ENCODE assay signal across 18 cellular contexts in the genomic region with DNA sequence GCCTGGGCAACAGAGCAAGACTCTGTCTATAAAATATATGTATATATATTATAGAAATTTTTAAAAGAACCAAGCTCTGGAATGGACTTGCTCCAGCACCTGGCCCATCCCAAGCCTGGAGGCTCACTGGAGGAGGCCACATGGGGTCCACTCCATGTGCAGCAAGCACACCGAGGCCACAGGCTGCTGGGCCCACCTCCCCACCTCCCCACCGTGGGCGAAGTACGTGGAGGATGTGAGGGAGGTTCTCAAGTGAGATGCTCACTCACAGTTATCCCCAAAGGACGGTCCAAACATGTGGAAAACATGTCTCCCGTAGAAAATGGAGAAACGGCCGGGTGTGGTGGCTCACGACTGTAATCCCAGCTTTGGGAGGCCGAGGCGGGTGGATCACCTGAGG. TPM values are rescaled to one million over a fixed set of nuclear protein-coding genes. Genes with fewer than 3 reads are reported as not detected.
DNase-seq lines count a peak whose midpoint lies in the region; ATAC-seq, FAIRE-seq and TF ChIP-seq lines count a peak whose summit lies in the region.
"Had no signal": no experiment of that assay in that cellular context is flagged by ENCODE, and none has a peak within 500 bp of the region (broad histone marks: within the 10 kb centered on the region; RNA-seq: fewer than 3 reads in every experiment).

No MANE protein-coding gene starts in this region.

- TF ChIP-seq RAD21 in HepG2 (CRISPR knock-in tag; IDR thresholded peaks at IDR 0.05), result no peak

- peaks cover 11 to 15% of the 10 kb centered on the region in 2 donors for H3K4me1 Mint-ChIP-seq in effector memory CD8-positive, alpha-beta T cell (ENCODE audit: low read depth in 2 of 2)
- peaks cover 16 to 18% of the 10 kb centered on the region in 2 donors for H3K4me1 Mint-ChIP-seq in natural killer cell
- no peaks in the 10 kb centered on the region for H3K4me1 Mint-ChIP-seq in MCF 10A (ENCODE audit: insufficient read depth, unreplicated experiment)

- H3K4me3 Mint-ChIP-seq in effector memory CD8-positive, alpha-beta T cell, result peak overlapping the region in 1 of 2 donors; percentile 75
- H3K4me3 Mint-ChIP-seq in natural killer cell, result no peak overlapping the region
- H3K4me3 Mint-ChIP-seq in MCF 10A (ENCODE audit: unreplicated experiment), result no peak overlapping the region

- no peaks in the 10 kb centered on the region for H3K9me3 Mint-ChIP-seq in effector memory CD8-positive, alpha-beta T cell
- H3K9me3 Mint-ChIP-seq in natural killer cell (no peaks in the 10 kb centered on the region), MCF 10A (ENCODE audit: unreplicated experiment) (no peaks in the 10 kb centered on the region)

- H3K4me1 ChIP-seq in HepG2 (ENCODE audit: insufficient read depth, low read length), result peaks cover 63% of the 10 kb centered on the region
- H3K4me1 ChIP-seq in right lobe of liver, result peaks cover 0 to 14% (median 6%) of the 10 kb centered on the region in 4 donors
- peaks cover 16% of the 10 kb centered on the region for H3K4me1 ChIP-seq in vagina
- H3K4me1 ChIP-seq in GM23248 (ENCODE audit: insufficient read depth), result peaks cover 12% of the 10 kb centered on the region
- H3K4me1 ChIP-seq: prostate gland had no signal

- BruUV-seq in HepG2 (replicated peaks; lab: Mats Ljungman, UMichigan) (no TSS peak), MCF 10A (replicated peaks; lab: Mats Ljungman, UMichigan) (no TSS peak)

- no peak for ATAC-seq in HepG2
- ATAC-seq in right lobe of liver, result no peak
- ATAC-seq in effector memory CD8-positive, alpha-beta T cell (replicated peaks), result no peak
- no peak for ATAC-seq in natural killer cell
- ATAC-seq: left ventricle myocardium superior, Right ventricle myocardium inferior had no signal

- H3K9me3 ChIP-seq in HepG2 (ENCODE audit: low read length) (no peaks in the 10 kb centered on the region), right lobe of liver (no peaks in the 10 kb centered on the region), vagina (no peaks in the 10 kb centered on the region), GM23248 (ENCODE audit: low read depth) (no peaks in the 10 kb centered on the region)
- H3K9me3 ChIP-seq: prostate gland, stomach had no signal

- no peaks in the 10 kb centered on the region for H3K79me2 ChIP-seq in HepG2 (ENCODE audit: insufficient read depth, low read length)
- H3K79me2 ChIP-seq in GM23248 (ENCODE audit: insufficient read depth), result no peaks in the 10 kb centered on the region

- peaks cover 5 to 6% of the 10 kb centered on the region in 2 experiments; a peak in 4 of 5 replicates for H3K27me3 ChIP-seq in HepG2 (ENCODE audit: control insufficient read depth in 1 of 2, insufficient read depth in 2 of 2, low read length in 2 of 2)
- H3K27me3 ChIP-seq in right lobe of liver, result no peaks in the 10 kb centered on the region
- H3K27me3 ChIP-seq in vagina, result no peaks in the 10 kb centered on the region
- H3K27me3 ChIP-seq in GM23248 (replicated peaks; ENCODE audit: insufficient read depth), result no peaks in the 10 kb centered on the region
- H3K27me3 ChIP-seq: stomach had no signal

- TF ChIP-seq EP300 in HepG2 (IDR thresholded peaks at IDR 0.05; ENCODE audit: low read depth in 2 of 2, low read length in 2 of 2), result no peak
- TF ChIP-seq EP300 in HepG2 (CRISPR knock-in tag; IDR thresholded peaks at IDR 0.05; ENCODE audit: borderline replicate concordance), result no peak

- H3F3A ChIP-seq in GM23248 (ENCODE audit: insufficient read depth), result no peaks in the 10 kb centered on the region

- TF ChIP-seq POLR2A in HepG2 (IDR thresholded peaks at IDR 0.05; ENCODE audit: insufficient read depth in 1 of 2, low read depth in 2 of 2, low read length in 2 of 2) (no peak), right lobe of liver (IDR thresholded peaks at IDR 0.05) (no peak), vagina (IDR thresholded peaks at IDR 0.05) (no peak)

- H3K4me2 ChIP-seq in HepG2 (ENCODE audit: low read depth, low read length) (no peak overlapping the region), GM23248 (ENCODE audit: unreplicated experiment) (no peak overlapping the region)

- H3K27me3 Mint-ChIP-seq in effector memory CD8-positive, alpha-beta T cell, result peaks cover 19% of the 10 kb centered on the region in 2 donors
- H3K27me3 Mint-ChIP-seq in natural killer cell (ENCODE audit: low read depth in 2 of 2) (peaks cover 0 to 4% of the 10 kb centered on the region in 2 donors), MCF 10A (ENCODE audit: insufficient read depth, unreplicated experiment) (peaks cover 20% of the 10 kb centered on the region)

- H2AFZ ChIP-seq in HepG2 (ENCODE audit: low read length), result no peak overlapping the region
- no peak overlapping the region for H2AFZ ChIP-seq in GM23248

- no peak for TF ChIP-seq CTCF in HepG2 (CRISPR knock-in tag; IDR thresholded peaks at IDR 0.05)
- no peak for TF ChIP-seq CTCF in right lobe of liver (IDR thresholded peaks at IDR 0.05)
- no peak for TF ChIP-seq CTCF in natural killer cell (IDR thresholded peaks at IDR 0.05)
- no peak for TF ChIP-seq CTCF in vagina (IDR thresholded peaks at IDR 0.05)
- no peak for TF ChIP-seq CTCF in MCF 10A (IDR thresholded peaks at IDR 0.05; ENCODE audit: unreplicated experiment)

- peaks cover 10% of the 10 kb centered on the region for H3K36me3 Mint-ChIP-seq in effector memory CD8-positive, alpha-beta T cell (ENCODE audit: insufficient read depth)
- H3K36me3 Mint-ChIP-seq in natural killer cell (no peaks in the 10 kb centered on the region), MCF 10A (ENCODE audit: insufficient read depth, unreplicated experiment) (no peaks in the 10 kb centered on the region)

- H3K27ac ChIP-seq in HepG2 (ENCODE audit: extremely low read length, insufficient read depth, low read length), result no peak overlapping the region
- peak overlapping the region in 1 of 3 donors; percentile 24 for H3K27ac ChIP-seq in right lobe of liver
- peak overlapping the region; percentile 63 for H3K27ac ChIP-seq in vagina
- no peak overlapping the region for H3K27ac ChIP-seq in GM23248
- H3K27ac ChIP-seq: prostate gland had no signal

- no peak for FAIRE-seq in HepG2 (lab: Jason Lieb, UNC)

- H3K4me3 ChIP-seq in HepG2 (replicated peaks in 1 of 3; ENCODE audit: insufficient read depth in 1 of 3, low read depth in 2 of 3, low read length in 3 of 3), result no peak overlapping the region
- no peak overlapping the region for H3K4me3 ChIP-seq in right lobe of liver
- H3K4me3 ChIP-seq in vagina, result no peak overlapping the region
- H3K4me3 ChIP-seq in GM23248, result no peak overlapping the region
- H3K4me3 ChIP-seq: GM12878, prostate gland, stomach had no signal

- H3K9ac ChIP-seq in HepG2 (ENCODE audit: insufficient read depth, low read depth, low read length) (no peak overlapping the region), GM23248 (no peak overlapping the region)

- CTCF ChIA-PET in HepG2 (lab: Yijun Ruan, JAX; ENCODE audit: low intra/inter-chr PET ratio, low total read pairs) (interaction anchor here (0.8 to 2.8 kb wide), 5 partner anchors 10 to 140 kb away, joined by 3 to 22 read pairs (median 5); no protein-coding TSS in a partner anchor), MCF 10A (lab: Yijun Ruan, JAX) (no interaction called here)

- H3K36me3 ChIP-seq in HepG2 (replicated peaks in 1 of 2; ENCODE audit: control insufficient read depth in 1 of 2, insufficient read depth in 2 of 2, low read length in 2 of 2) (no peaks in the 10 kb centered on the region), right lobe of liver (no peaks in the 10 kb centered on the region), vagina (no peaks in the 10 kb centered on the region), GM23248 (ENCODE audit: low read depth) (no peaks in the 10 kb centered on the region)
- H3K36me3 ChIP-seq: prostate gland, stomach had no signal

- no peak for DNase-seq in HepG2 (ENCODE audit: low spot score)
- DNase-seq in right lobe of liver, result no peak
- no peak for DNase-seq in effector memory CD8-positive, alpha-beta T cell
- no peak for DNase-seq in natural killer cell
- DNase-seq in vagina (ENCODE audit: extremely low spot score in 2 of 2), result no peak
- DNase-seq in GM23248, result no peak
- DNase-seq in MCF 10A (ENCODE audit: unreplicated experiment), result no peak
- DNase-seq in NCI-H146 (lab: John Stamatoyannopoulos, UW), result no peak
- DNase-seq: left ventricle myocardium superior, NCI-H2081, NCI-H510A treated with DMSO at 0.1 percent for 48 hours had no signal

- WGBS in HepG2 (ENCODE audit: low lambda C conversion rate), result 68% methylated on average over 11 of the region's 11 CpGs
- WGBS in right lobe of liver (ENCODE audit: insufficient coverage, low coverage, low lambda C conversion rate, missing lambda C conversion rate), result 82% methylated on average over 11 of the region's 11 CpGs
- 82 to 83% methylated on average over 11 of the region's 11 CpGs for WGBS in GM23248 (ENCODE audit: low coverage in 1 of 2, low lambda C conversion rate in 2 of 2, missing lambda C conversion rate in 2 of 2), 2 experiments

- H4K20me1 ChIP-seq in HepG2 (ENCODE audit: insufficient read depth, low read length) (no peaks in the 10 kb centered on the region), GM23248 (ENCODE audit: insufficient read depth) (no peaks in the 10 kb centered on the region)

- no peaks in the 10 kb centered on the region for H3K9me2 ChIP-seq in GM23248 (ENCODE audit: insufficient read depth)

- intact Hi-C loops in HepG2 (cut with micrococcal nuclease; ENCODE audit: unreplicated experiment) (loop anchor here (1.0 to 2.0 kb wide), 2 partner anchors 68 to 170 kb away; no protein-coding TSS in a partner anchor), right lobe of liver (cut with DNase I) (no loop called here), natural killer cell (cut with micrococcal nuclease) (no loop called here), vagina (cut with DNase I) (no loop called here), MCF 10A (cut with micrococcal nuclease) (no loop called here)

- POLR2A ChIA-PET in HepG2 (lab: Yijun Ruan, JAX), result no interaction called here
- POLR2A ChIA-PET in MCF 10A (lab: Yijun Ruan, JAX), result interaction anchor here (1.5 kb wide), 1 partner anchor 14 kb away, joined by 6 read pairs; a partner anchor contains a TSS

- in situ Hi-C loops in HepG2 (cut with HindIII; ENCODE audit: extremely low pct_ligation_motif_present, low pct_unique_long_range_greater_than_20kb), result loop anchor here (5.0 kb wide), 1 partner anchor 138 kb away; no protein-coding TSS in a partner anchor
- in situ Hi-C loops in GM23248 (cut with MboI), result no loop called here

- peak overlapping the region; percentile 90 to 96 for H3K27ac Mint-ChIP-seq in effector memory CD8-positive, alpha-beta T cell
- H3K27ac Mint-ChIP-seq in natural killer cell (peak overlapping the region; percentile 85 to 93), MCF 10A (ENCODE audit: low read depth, unreplicated experiment) (no peak overlapping the region)

RNA-seq across cellular contexts. Expression of a gene that starts 13.9 kb away (rescaled TPM):
- total RNA-seq in HepG2 (2016; rRNA removed; fragmentation: Illumina TruSeq; extraction: Trizol) (68.0 and 70.0 TPM in 2 replicates), right lobe of liver (100 to 1,000 TPM in 2 of 6 experiments, 10 to 100 TPM in 4; 57.5 to 129 (median 77.9) TPM), natural killer cell (not detected), vagina (not detected), MCF 10A (2022) (10.6 and 17.2 TPM in 2 replicates)
- total RNA-seq in HepG2 (2016; cell fraction: cytosol; rRNA removed; fragmentation: Illumina TruSeq; extraction: Trizol; ENCODE audit: low read depth), result 21.0 and 21.9 TPM in 2 replicates
- 67.8 and 73.3 TPM in 2 replicates for total RNA-seq in HepG2 (2016; cell fraction: insoluble cytoplasmic fraction; rRNA removed; fragmentation: Illumina TruSeq; extraction: Trizol)
- 42.7 and 50.7 TPM in 2 replicates for total RNA-seq in HepG2 (2016; cell fraction: membrane; rRNA removed; fragmentation: Illumina TruSeq; extraction: Trizol)
- total RNA-seq in HepG2 (2016; cell fraction: nucleus; rRNA removed; fragmentation: Illumina TruSeq; extraction: Trizol), result 51.2 and 64.7 TPM in 2 replicates
- polyA plus RNA-seq in HepG2 (2011; rRNA removed) (124 and 141 TPM in 2 replicates), GM23248 (2016; fragmentation: Nextera tagmentation; extraction: Ambion mirVana) (0.34 TPM in 1 of 2 replicates, not detected in the other)
- 66.2 and 82.5 TPM in 2 replicates for polyA plus RNA-seq in HepG2 (2011; cell fraction: cytosol; rRNA removed)
- 477 and 514 TPM in 2 replicates for polyA plus RNA-seq in HepG2 (2011; cell fraction: nucleus; rRNA removed)
- polyA plus RNA-seq in HepG2 (2012), result 189 and 204 TPM in 2 replicates
- polyA plus RNA-seq in HepG2 (2016; cell fraction: cytosol; fragmentation: Illumina TruSeq; extraction: Trizol; ENCODE audit: low read depth), result 14.6 and 16.8 TPM in 2 replicates
- polyA plus RNA-seq in HepG2 (2016; cell fraction: insoluble cytoplasmic fraction; fragmentation: Illumina TruSeq; extraction: Trizol; ENCODE audit: low read depth), result 53.0 and 54.7 TPM in 2 replicates
- 27.1 and 29.9 TPM in 2 replicates for polyA plus RNA-seq in HepG2 (2016; cell fraction: membrane; fragmentation: Illumina TruSeq; extraction: Trizol; ENCODE audit: low read depth)
- 145 and 160 TPM in 2 replicates for polyA plus RNA-seq in HepG2 (2016; cell fraction: nucleus; fragmentation: Illumina TruSeq; extraction: Trizol; ENCODE audit: insufficient read depth, low read depth)
- 4.6 and 63.9 TPM in 2 replicates for polyA minus RNA-seq in HepG2 (2011; rRNA and poly(A)+ RNA removed; ENCODE audit: low replicate concordance)
- polyA minus RNA-seq in HepG2 (2011; cell fraction: cytosol; rRNA and poly(A)+ RNA removed), result 23.6 and 25.7 TPM in 2 replicates
- 126 and 135 TPM in 2 replicates for polyA minus RNA-seq in HepG2 (2011; cell fraction: nucleus; rRNA and poly(A)+ RNA removed)
- 0.76 and 1.7 TPM in 2 replicates for total RNA-seq in GM23248 (2014; rRNA removed; shearing (Covaris generic))
- total RNA-seq: G401; T-helper 2 cell treated with Interferon-gamma antibody and Interleukin-4, amounts not matched to agents 100 ng/mL and 5 ng/mL, for 36 hours had no signal

RNA-seq across cellular contexts. Expression of a gene that starts 23.0 kb away (rescaled TPM):
- total RNA-seq in HepG2 (2016; rRNA removed; fragmentation: Illumina TruSeq; extraction: Trizol) (15.9 and 22.0 TPM in 2 replicates), right lobe of liver (10 to 100 TPM; 29.4 to 56.3 (median 49.7) TPM), natural killer cell (100 to 1,000 TPM; 163 to 207 (median 188) TPM), vagina (132 TPM), MCF 10A (2022) (197 and 201 TPM in 2 replicates)
- 11.0 and 11.2 TPM in 2 replicates for total RNA-seq in HepG2 (2016; cell fraction: cytosol; rRNA removed; fragmentation: Illumina TruSeq; extraction: Trizol; ENCODE audit: low read depth)
- 15.6 and 24.6 TPM in 2 replicates for total RNA-seq in HepG2 (2016; cell fraction: insoluble cytoplasmic fraction; rRNA removed; fragmentation: Illumina TruSeq; extraction: Trizol)
- total RNA-seq in HepG2 (2016; cell fraction: membrane; rRNA removed; fragmentation: Illumina TruSeq; extraction: Trizol), result 18.1 and 18.4 TPM in 2 replicates
- total RNA-seq in HepG2 (2016; cell fraction: nucleus; rRNA removed; fragmentation: Illumina TruSeq; extraction: Trizol), result 31.0 and 33.7 TPM in 2 replicates
- polyA plus RNA-seq in HepG2 (2011; rRNA removed) (31.2 and 40.5 TPM in 2 replicates), GM23248 (2016; fragmentation: Nextera tagmentation; extraction: Ambion mirVana) (149 and 159 TPM in 2 replicates)
- polyA plus RNA-seq in HepG2 (2011; cell fraction: cytosol; rRNA removed), result 19.8 and 25.0 TPM in 2 replicates
- 43.1 TPM in 2 replicates for polyA plus RNA-seq in HepG2 (2011; cell fraction: nucleus; rRNA removed)
- polyA plus RNA-seq in HepG2 (2012), result 48.6 and 68.2 TPM in 2 replicates
- 5.6 and 6.5 TPM in 2 replicates for polyA plus RNA-seq in HepG2 (2016; cell fraction: cytosol; fragmentation: Illumina TruSeq; extraction: Trizol; ENCODE audit: low read depth)
- polyA plus RNA-seq in HepG2 (2016; cell fraction: insoluble cytoplasmic fraction; fragmentation: Illumina TruSeq; extraction: Trizol; ENCODE audit: low read depth), result 43.3 and 43.5 TPM in 2 replicates
- polyA plus RNA-seq in HepG2 (2016; cell fraction: membrane; fragmentation: Illumina TruSeq; extraction: Trizol; ENCODE audit: low read depth), result 10.6 and 13.6 TPM in 2 replicates
- polyA plus RNA-seq in HepG2 (2016; cell fraction: nucleus; fragmentation: Illumina TruSeq; extraction: Trizol; ENCODE audit: insufficient read depth, low read depth), result 55.6 and 61.1 TPM in 2 replicates
- 26.4 and 35.1 TPM in 2 replicates for polyA minus RNA-seq in HepG2 (2011; rRNA and poly(A)+ RNA removed; ENCODE audit: low replicate concordance)
- polyA minus RNA-seq in HepG2 (2011; cell fraction: cytosol; rRNA and poly(A)+ RNA removed), result 26.2 and 26.7 TPM in 2 replicates
- polyA minus RNA-seq in HepG2 (2011; cell fraction: nucleus; rRNA and poly(A)+ RNA removed), result 97.5 and 100 TPM in 2 replicates
- total RNA-seq in GM23248 (2014; rRNA removed; shearing (Covaris generic)), result 56.8 and 84.4 TPM in 2 replicates

RNA-seq across cellular contexts. Expression of a gene that starts 38.0 kb away (rescaled TPM):
- total RNA-seq in HepG2 (2016; rRNA removed; fragmentation: Illumina TruSeq; extraction: Trizol) (not detected in 2 replicates), right lobe of liver (not detected), natural killer cell (not detected), vagina (not detected), MCF 10A (2022) (not detected in 2 replicates)
- not detected in 2 replicates for total RNA-seq in HepG2 (2016; cell fraction: cytosol; rRNA removed; fragmentation: Illumina TruSeq; extraction: Trizol; ENCODE audit: low read depth)
- total RNA-seq in HepG2 (2016; cell fraction: insoluble cytoplasmic fraction; rRNA removed; fragmentation: Illumina TruSeq; extraction: Trizol), result not detected in 2 replicates
- total RNA-seq in HepG2 (2016; cell fraction: membrane; rRNA removed; fragmentation: Illumina TruSeq; extraction: Trizol), result not detected in 2 replicates
- total RNA-seq in HepG2 (2016; cell fraction: nucleus; rRNA removed; fragmentation: Illumina TruSeq; extraction: Trizol), result not detected in 2 replicates
- polyA plus RNA-seq in HepG2 (2011; rRNA removed) (not detected in 2 replicates), GM23248 (2016; fragmentation: Nextera tagmentation; extraction: Ambion mirVana) (not detected in 2 replicates)
- not detected in 2 replicates for polyA plus RNA-seq in HepG2 (2011; cell fraction: cytosol; rRNA removed)
- polyA plus RNA-seq in HepG2 (2011; cell fraction: nucleus; rRNA removed), result not detected in 2 replicates
- not detected in 2 replicates for polyA plus RNA-seq in HepG2 (2012)
- not detected in 2 replicates for polyA plus RNA-seq in HepG2 (2016; cell fraction: cytosol; fragmentation: Illumina TruSeq; extraction: Trizol; ENCODE audit: low read depth)
- not detected in 2 replicates for polyA plus RNA-seq in HepG2 (2016; cell fraction: insoluble cytoplasmic fraction; fragmentation: Illumina TruSeq; extraction: Trizol; ENCODE audit: low read depth)
- not detected in 2 replicates for polyA plus RNA-seq in HepG2 (2016; cell fraction: membrane; fragmentation: Illumina TruSeq; extraction: Trizol; ENCODE audit: low read depth)
- polyA plus RNA-seq in HepG2 (2016; cell fraction: nucleus; fragmentation: Illumina TruSeq; extraction: Trizol; ENCODE audit: insufficient read depth, low read depth), result not detected in 2 replicates
- not detected in 2 replicates for polyA minus RNA-seq in HepG2 (2011; rRNA and poly(A)+ RNA removed; ENCODE audit: low replicate concordance)
- not detected in 2 replicates for polyA minus RNA-seq in HepG2 (2011; cell fraction: cytosol; rRNA and poly(A)+ RNA removed)
- polyA minus RNA-seq in HepG2 (2011; cell fraction: nucleus; rRNA and poly(A)+ RNA removed), result not detected in 2 replicates
- total RNA-seq in GM23248 (2014; rRNA removed; shearing (Covaris generic)), result not detected in 2 replicates
- total RNA-seq: Calu3; G401; GM12878; left ventricle myocardium superior; prostate gland; Right ventricle myocardium inferior; stomach; T-helper 2 cell treated with Interferon-gamma antibody and Interleukin-4, amounts not matched to agents 100 ng/mL and 5 ng/mL, for 36 hours had no signal
- polyA plus RNA-seq: GM12878, stomach had no signal
